ENCODE assay signal across 16 cellular contexts in genomic region chr2:144704696-144705095, GRCh38.
DNase-seq lines count a peak whose midpoint lies in the region; ATAC-seq and TF ChIP-seq lines count a peak whose summit lies in the region.
"Had no signal": no experiment of that assay in that cellular context is flagged by ENCODE, and none has a peak within 500 bp of the region (broad histone marks: within the 10 kb centered on the region; RNA-seq: fewer than 3 reads in every experiment).

No MANE protein-coding gene starts in this region.

- peak overlapping the region; percentile 48 for H3K4me3 ChIP-seq in Karpas-422 (ENCODE audit: low read length)
- H3K4me3 ChIP-seq in naive thymus-derived CD4-positive, alpha-beta T cell (ENCODE audit: low read length), result no peak overlapping the region

- H3K27ac Mint-ChIP-seq in CD14-positive monocyte, result peak overlapping the region; percentile 96 to 99 (median 99)
- H3K27ac Mint-ChIP-seq in naive B cell, result peak overlapping the region in 5 of 6 donors; percentile 34 to 93 (median 71)
- H3K27ac Mint-ChIP-seq in naive thymus-derived CD4-positive, alpha-beta T cell, result no peak overlapping the region
- H3K27ac Mint-ChIP-seq: CD4-positive, alpha-beta T cell; T-helper 1 cell treated with Interleukin-12 subunit alpha and Interleukin-12 subunit beta and Interleukin-4 antibody, amounts not matched to agents 30 μg/mL and 1 μg/mL, for 36 hours had no signal

- peak overlapping the region; percentile 63 for H3K9ac ChIP-seq in Karpas-422 (ENCODE audit: low read length)

- H3K9me3 ChIP-seq in Karpas-422 (ENCODE audit: low read length), result no peaks in the 10 kb centered on the region
- H3K9me3 ChIP-seq in naive thymus-derived CD4-positive, alpha-beta T cell (ENCODE audit: control insufficient read depth in 2 of 3, low read length in 3 of 3), result no peaks in the 10 kb centered on the region
- H3K9me3 ChIP-seq: Caco-2 had no signal

- no peak for ATAC-seq in naive B cell (ENCODE audit: low read depth in 2 of 2)
- no peak for ATAC-seq in esophagus mucosa
- ATAC-seq in naive thymus-derived CD4-positive, alpha-beta T cell, result no peak
- ATAC-seq: HepG2 had no signal

- DNase-seq in CD14-positive monocyte (ENCODE audit: low spot score) (no peak), Karpas-422 (peak; percentile 83), OCI-M1 (lab: John Stamatoyannopoulos, UW) (peak; percentile 44), naive B cell (no peak), activated gamma-delta T cell treated with Interleukin-2 at 50 U/mL for 16 hours (no peak), cerebellar nuclear complex (lab: John Stamatoyannopoulos, UW) (no peak)
- no peak for DNase-seq in naive thymus-derived CD4-positive, alpha-beta T cell
- DNase-seq: Caco-2; CD4-positive, alpha-beta T cell; MM.1S; NCI-H1105; NCI-H510A; NCI-H748 treated with DMSO at 0.1 percent for 48 hours had no signal

- H3K4me3 Mint-ChIP-seq in CD14-positive monocyte, result no peak overlapping the region
- H3K4me3 Mint-ChIP-seq in naive B cell, result peak overlapping the region in 5 of 8 donors; percentile 17 to 78 (median 59)
- H3K4me3 Mint-ChIP-seq in naive thymus-derived CD4-positive, alpha-beta T cell, result no peak overlapping the region
- H3K4me3 Mint-ChIP-seq: CD4-positive, alpha-beta T cell; T-helper 1 cell treated with Interleukin-12 subunit alpha and Interleukin-12 subunit beta and Interleukin-4 antibody, amounts not matched to agents 30 μg/mL and 1 μg/mL, for 36 hours had no signal

- no peaks in the 10 kb centered on the region for H3K79me2 ChIP-seq in Karpas-422 (ENCODE audit: low read length)

- H3K27me3 ChIP-seq in Karpas-422 (ENCODE audit: low read length), result no peaks in the 10 kb centered on the region
- H3K27me3 ChIP-seq in naive thymus-derived CD4-positive, alpha-beta T cell (ENCODE audit: control insufficient read depth in 2 of 2, insufficient read depth in 2 of 2, low read length in 2 of 2), result no peaks in the 10 kb centered on the region

- no peaks in the 10 kb centered on the region for H3K36me3 ChIP-seq in Karpas-422 (ENCODE audit: insufficient read depth, low read length)
- H3K36me3 ChIP-seq in naive thymus-derived CD4-positive, alpha-beta T cell (ENCODE audit: control insufficient read depth in 2 of 3, insufficient read depth in 3 of 3, low read length in 3 of 3), result no peaks in the 10 kb centered on the region

- intact Hi-C loops in CD14-positive monocyte (cut with micrococcal nuclease), result loop anchor here in 1 of 2 donors (5.0 kb wide), 1 partner anchor 187 kb away; no protein-coding TSS in a partner anchor
- intact Hi-C loops in naive thymus-derived CD4-positive, alpha-beta T cell (cut with micrococcal nuclease), result no loop called here

- peaks cover 70% of the 10 kb centered on the region for H3K4me1 Mint-ChIP-seq in CD14-positive monocyte
- peaks cover 44 to 49% (median 47%) of the 10 kb centered on the region in 3 donors for H3K4me1 Mint-ChIP-seq in naive B cell
- peaks cover 0 to 6% (median 0%) of the 10 kb centered on the region in 7 donors for H3K4me1 Mint-ChIP-seq in naive thymus-derived CD4-positive, alpha-beta T cell

- H3K9me3 Mint-ChIP-seq in CD14-positive monocyte, result peaks cover 0 to 5% (median 3%) of the 10 kb centered on the region in 7 donors
- H3K9me3 Mint-ChIP-seq in naive B cell, result no peaks in the 10 kb centered on the region
- peaks cover 0 to 7% (median 0%) of the 10 kb centered on the region in 11 donors for H3K9me3 Mint-ChIP-seq in naive thymus-derived CD4-positive, alpha-beta T cell
- H3K9me3 Mint-ChIP-seq: CD4-positive, alpha-beta T cell; T-helper 1 cell treated with Interleukin-12 subunit alpha and Interleukin-12 subunit beta and Interleukin-4 antibody, amounts not matched to agents 30 μg/mL and 1 μg/mL, for 36 hours had no signal

- peak overlapping the region; percentile 100 for H3K27ac ChIP-seq in Karpas-422 (ENCODE audit: low read length)
- no peak overlapping the region for H3K27ac ChIP-seq in naive thymus-derived CD4-positive, alpha-beta T cell (ENCODE audit: low read depth, low read length)

- peak overlapping the region; percentile 73 for H3K4me2 ChIP-seq in Karpas-422 (ENCODE audit: low read depth, low read length, poor library complexity, severe bottlenecking)

- H3K27me3 Mint-ChIP-seq in CD14-positive monocyte (ENCODE audit: low read depth in 3 of 3) (no peaks in the 10 kb centered on the region), naive B cell (no peaks in the 10 kb centered on the region)
- H3K27me3 Mint-ChIP-seq in naive thymus-derived CD4-positive, alpha-beta T cell, result peaks cover 0 to 10% (median 6%) of the 10 kb centered on the region in 5 donors

- no peak overlapping the region for H2AFZ ChIP-seq in Karpas-422 (ENCODE audit: low read length)

- no peaks in the 10 kb centered on the region for H3K9me2 ChIP-seq in Karpas-422 (replicated peaks; ENCODE audit: insufficient read depth, low read length)

- no peaks in the 10 kb centered on the region for H4K20me1 ChIP-seq in Karpas-422 (ENCODE audit: insufficient read depth, low read depth, low read length)

- peaks cover 88% of the 10 kb centered on the region for H3K4me1 ChIP-seq in Karpas-422 (ENCODE audit: low read length)
- no peaks in the 10 kb centered on the region for H3K4me1 ChIP-seq in naive thymus-derived CD4-positive, alpha-beta T cell (ENCODE audit: control insufficient read depth in 2 of 2, insufficient read depth in 2 of 2, low read length in 2 of 2)
- H3K4me1 ChIP-seq: Caco-2 had no signal

- POLR2A ChIA-PET in naive thymus-derived CD4-positive, alpha-beta T cell (lab: Charles Lee), result no interaction called here

- H3K36me3 Mint-ChIP-seq in CD14-positive monocyte, result peaks cover 17 to 19% of the 10 kb centered on the region in 2 donors
- no peaks in the 10 kb centered on the region for H3K36me3 Mint-ChIP-seq in naive B cell
- H3K36me3 Mint-ChIP-seq in naive thymus-derived CD4-positive, alpha-beta T cell, result no peaks in the 10 kb centered on the region

- CTCF ChIA-PET in naive thymus-derived CD4-positive, alpha-beta T cell (lab: Charles Lee), result no interaction called here

- TF ChIP-seq CTCF in CD14-positive monocyte (IDR thresholded peaks at IDR 0.05), result no peak

Comparison
In these comparisons a context has a peak if more than half of its experiments do, and no peak if none do; other contexts are left out.
1. DNase-seq: peak in Karpas-422 (single experiment) and OCI-M1 (single experiment); none in CD14-positive monocyte (single experiment), naive B cell (single experiment), activated gamma-delta T cell treated with Interleukin-2 at 50 U/mL for 16 hours (single experiment), cerebellar nuclear complex (0 of 2) and naive thymus-derived CD4-positive, alpha-beta T cell (0 of 9).
2. H3K27ac Mint-ChIP-seq: peak in CD14-positive monocyte (7 of 7) and naive B cell (5 of 6); none in naive thymus-derived CD4-positive, alpha-beta T cell (0 of 9).
3. H3K4me3 Mint-ChIP-seq: peak in naive B cell (5 of 8); none in CD14-positive monocyte (0 of 2) and naive thymus-derived CD4-positive, alpha-beta T cell (0 of 10).